8 cellular contexts compared by ENCODE assay signal in the genomic region with DNA sequence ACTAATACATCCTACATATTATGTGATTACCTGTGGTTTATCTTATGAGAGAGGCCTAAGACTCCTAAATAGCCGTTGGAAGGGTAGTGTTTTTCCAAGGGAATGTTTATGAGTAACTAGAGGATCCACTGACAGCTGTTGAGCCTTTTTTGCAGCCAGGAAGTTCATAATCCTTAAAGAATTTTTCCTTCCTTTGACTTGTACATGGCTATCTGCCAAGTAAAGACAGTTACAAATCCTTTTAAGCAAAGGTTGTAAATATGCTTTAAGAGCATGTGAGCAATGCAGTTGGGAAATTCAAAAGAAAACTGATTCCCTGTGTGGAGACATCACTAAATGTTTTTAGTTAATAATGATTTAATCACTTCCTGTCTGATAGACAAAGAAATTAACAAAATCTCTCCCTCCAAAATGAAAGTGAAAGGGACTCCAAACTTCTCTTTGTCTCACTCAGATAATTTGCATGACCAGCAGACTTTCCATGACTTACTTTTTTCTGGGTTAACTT.
DNase-seq lines count a peak whose midpoint lies in the region; ATAC-seq and TF ChIP-seq lines count a peak whose summit lies in the region.

No MANE protein-coding gene starts in this region.

- H3K27me3 ChIP-seq in breast epithelium: no peaks in the 10 kb centered on the region

- peak overlapping the region in 1 of 3 donors; percentile 34 for H3K4me3 ChIP-seq in breast epithelium

- no peaks in the 10 kb centered on the region for H3K27me3 Mint-ChIP-seq in naive B cell

- H3K4me3 Mint-ChIP-seq in naive B cell: peak overlapping the region in 6 of 8 donors; percentile 25 to 63 (median 45)

- no peak for TF ChIP-seq POLR2A in breast epithelium (IDR thresholded peaks at IDR 0.05)

- peak overlapping the region in 5 of 6 donors; percentile 12 to 90 (median 22) for H3K27ac Mint-ChIP-seq in naive B cell

- no peaks in the 10 kb centered on the region for H3K9me3 ChIP-seq in breast epithelium

- intact Hi-C loops in breast epithelium (cut with DNase I; ENCODE audit: low total_unique reads): no loop called here

- no peak for TF ChIP-seq CTCF in breast epithelium (IDR thresholded peaks at IDR 0.05)

- peak; percentile 71 for ATAC-seq in GM21723 (IDR thresholded peaks at IDR 0.05; ENCODE audit: unreplicated experiment)
- ATAC-seq in naive B cell (ENCODE audit: low read depth in 2 of 2): peak; percentile 80

- H3K36me3 ChIP-seq in breast epithelium: no peaks in the 10 kb centered on the region

- DNase-seq in EL (peak; percentile 89), M059J (ENCODE audit: low read depth) (peak; percentile 90), breast epithelium (ENCODE audit: low spot score in 2 of 2) (no peak), naive B cell (peak; percentile 16)
- no peak for DNase-seq in activated CD4-positive, alpha-beta T cell treated with anti-CD3 and anti-CD28 coated beads for 48 hours
- DNase-seq in activated effector memory CD4-positive, alpha-beta T cell treated with Interleukin-2 at 50 U/mL for 16 hours: no peak
- DNase-seq in stimulated activated CD4-positive, alpha-beta T cell treated with anti-CD3 and anti-CD28 coated beads, Interleukin-12 subunit alpha, Interleukin-12 subunit beta, amount 100 ng/mL, for 4 hours: no peak

- H3K4me1 Mint-ChIP-seq in naive B cell: peaks cover 3 to 13% (median 13%) of the 10 kb centered on the region in 3 donors

- peak overlapping the region; percentile 26 to 59 for H3K27ac ChIP-seq in breast epithelium

- no peaks in the 10 kb centered on the region for H3K9me3 Mint-ChIP-seq in naive B cell

- H3K36me3 Mint-ChIP-seq in naive B cell: no peaks in the 10 kb centered on the region

- no peaks in the 10 kb centered on the region for H3K4me1 ChIP-seq in breast epithelium

Comparison
In these comparisons a context has a peak if more than half of its experiments do, and no peak if none do; other contexts are left out.
1. DNase-seq: peak in EL (single experiment), M059J (single experiment) and naive B cell (single experiment); none in breast epithelium (0 of 2), activated CD4-positive, alpha-beta T cell treated with anti-CD3 and anti-CD28 coated beads for 48 hours (single experiment), activated effector memory CD4-positive, alpha-beta T cell treated with Interleukin-2 at 50 U/mL for 16 hours (single experiment) and stimulated activated CD4-positive, alpha-beta T cell treated with anti-CD3 and anti-CD28 coated beads, Interleukin-12 subunit alpha, Interleukin-12 subunit beta, amount 100 ng/mL, for 4 hours (single experiment).